Comparison of ENCODE assay signal across 14 cellular contexts in genomic region chr15:42194502-42194901, GRCh38. TPM values are rescaled to one million over a fixed set of nuclear protein-coding genes. Genes with fewer than 3 reads are reported as not detected.
DNase-seq lines count a peak whose midpoint lies in the region; ATAC-seq, FAIRE-seq and TF ChIP-seq lines count a peak whose summit lies in the region.
"Had no signal": no experiment of that assay in that cellular context is flagged by ENCODE, and none has a peak within 500 bp of the region (broad histone marks: within the 10 kb centered on the region; RNA-seq: fewer than 3 reads in every experiment).

No MANE protein-coding gene starts in this region.

- POLR2A ChIA-PET in A549 (lab: Yijun Ruan, JAX) (no interaction called here), RWPE1 (lab: Yijun Ruan, JAX; ENCODE audit: low non-redundant PET) (no interaction called here)

- ATAC-seq in A549, result peak; percentile 47 to 66; a peak in 4 of 6 replicates
- ATAC-seq in HG03025 (IDR thresholded peaks at IDR 0.05; ENCODE audit: low FRiP score, unreplicated experiment), result no peak

- DNase-seq in A549 (ENCODE audit: low read depth in 1 of 2, low spot score in 1 of 2), result peak in 1 of 2 experiments; percentile 53
- peak; percentile 32 for DNase-seq in GM23248
- peak; percentile 38 for DNase-seq in RWPE1 (ENCODE audit: low spot score)
- DNase-seq in fibroblast of the aortic adventitia (ENCODE audit: low read depth), result peak; percentile 4
- DNase-seq in head of caudate nucleus, result no peak
- no peak for DNase-seq in hepatic stellate cell (ENCODE audit: low spot score)
- DNase-seq in T-helper 1 cell, result no peak
- DNase-seq: activated naive CD4-positive, alpha-beta T cell treated with anti-CD3 and anti-CD28 coated beads, Interleukin-2, amount 50 U/mL, for 16 hours; Karpas-422; NCI-H82 had no signal

- H3K9me3 ChIP-seq in A549, result no peaks in the 10 kb centered on the region
- H3K9me3 ChIP-seq in GM23248 (ENCODE audit: low read depth), result no peaks in the 10 kb centered on the region

- H4K20me1 ChIP-seq in GM23248 (ENCODE audit: insufficient read depth), result no peaks in the 10 kb centered on the region

- H3K79me2 ChIP-seq in GM23248 (ENCODE audit: insufficient read depth), result peaks cover 73% of the 10 kb centered on the region

- TF ChIP-seq CTCF in A549 (IDR thresholded peaks at IDR 0.05), result no peak
- TF ChIP-seq CTCF in RWPE1 (conservative IDR thresholded peaks at IDR 0.05; ENCODE audit: low read depth), result no peak
- TF ChIP-seq CTCF in fibroblast of the aortic adventitia (IDR thresholded peaks at IDR 0.05; ENCODE audit: insufficient read depth, low read length), result no peak

- CTCF ChIA-PET in A549 (lab: Yijun Ruan, JAX), result interaction anchor here (1.0 kb wide), 1 partner anchor 12 kb away, joined by 3 read pairs; no protein-coding TSS in a partner anchor
- CTCF ChIA-PET in RWPE1 (lab: Yijun Ruan, JAX), result no interaction called here

- TF ChIP-seq EP300 in A549 (IDR thresholded peaks at IDR 0.05), result no peak

- in situ Hi-C loops in GM23248 (cut with MboI), result no loop called here

- H3K36me3 ChIP-seq in GM23248 (ENCODE audit: low read depth), result peaks cover 21% of the 10 kb centered on the region

- H3K4me3 ChIP-seq in A549, result no peak overlapping the region
- no peak overlapping the region for H3K4me3 ChIP-seq in GM23248
- H3K4me3 ChIP-seq in fibroblast of the aortic adventitia (ENCODE audit: low read depth, low read length), result no peak overlapping the region

- WGBS in A549 (ENCODE audit: missing lambda C conversion rate), result 58% methylated on average over 5 of the region's 5 CpGs
- WGBS in GM23248 (ENCODE audit: low coverage in 1 of 2, low lambda C conversion rate in 2 of 2, missing lambda C conversion rate in 2 of 2), 2 experiments, result 87 to 88% methylated on average over 5 of the region's 5 CpGs

- TF ChIP-seq RAD21 in A549 (conservative IDR thresholded peaks at IDR 0.05 in 1 of 2, IDR thresholded peaks at IDR 0.05 in 1 of 2), result no peak

- H3K9ac ChIP-seq in GM23248, result no peak overlapping the region

- no peak for FAIRE-seq in A549 (lab: Jason Lieb, UNC)
- FAIRE-seq: endometrium, TTC549 had no signal

- peaks cover 12% of the 10 kb centered on the region; the same call in 1 of the 2 replicates for H3F3A ChIP-seq in GM23248 (ENCODE audit: insufficient read depth)

- H3K27ac ChIP-seq in A549 (no peak overlapping the region), GM23248 (no peak overlapping the region), RWPE1 (no peak overlapping the region)

- H3K4me2 ChIP-seq in A549 (no peak overlapping the region), GM23248 (ENCODE audit: unreplicated experiment) (no peak overlapping the region)

- H3K9me2 ChIP-seq in GM23248 (ENCODE audit: insufficient read depth), result no peaks in the 10 kb centered on the region

- H3K4me1 ChIP-seq in A549 (peaks cover 7% of the 10 kb centered on the region; the same call in 1 of the 3 replicates), GM23248 (ENCODE audit: insufficient read depth) (no peaks in the 10 kb centered on the region)

- intact Hi-C loops in head of caudate nucleus (cut with DNase I), result no loop called here

- no peaks in the 10 kb centered on the region for H3K27me3 ChIP-seq in GM23248 (replicated peaks; ENCODE audit: insufficient read depth)

- no peak overlapping the region for H2AFZ ChIP-seq in GM23248

- TF ChIP-seq POLR2A in A549 (IDR thresholded peaks at IDR 0.05; ENCODE audit: low read length), result no peak

TF ChIP-seq in A549, 52 proteins besides CTCF, POLR2A, EP300 and RAD21:
- no peak for TF ChIP-seq NFE2L2 (conservative IDR thresholded peaks at IDR 0.05; ENCODE audit: low read length)
- peak; percentile 55 to 88; a peak in 3 of 4 replicates for TF ChIP-seq CEBPB (IDR thresholded peaks at IDR 0.05)
- TF ChIP-seq, protein P1, sequence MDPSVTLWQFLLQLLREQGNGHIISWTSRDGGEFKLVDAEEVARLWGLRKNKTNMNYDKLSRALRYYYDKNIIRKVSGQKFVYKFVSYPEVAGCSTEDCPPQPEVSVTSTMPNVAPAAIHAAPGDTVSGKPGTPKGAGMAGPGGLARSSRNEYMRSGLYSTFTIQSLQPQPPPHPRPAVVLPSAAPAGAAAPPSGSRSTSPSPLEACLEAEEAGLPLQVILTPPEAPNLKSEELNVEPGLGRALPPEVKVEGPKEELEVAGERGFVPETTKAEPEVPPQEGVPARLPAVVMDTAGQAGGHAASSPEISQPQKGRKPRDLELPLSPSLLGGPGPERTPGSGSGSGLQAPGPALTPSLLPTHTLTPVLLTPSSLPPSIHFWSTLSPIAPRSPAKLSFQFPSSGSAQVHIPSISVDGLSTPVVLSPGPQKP (IDR thresholded peaks at IDR 0.05; ENCODE audit: low read depth, low read length), result no peak
- no peak for TF ChIP-seq FOSB (CRISPR knock-in tag; IDR thresholded peaks at IDR 0.05)
- TF ChIP-seq JUN (IDR thresholded peaks at IDR 0.05), result no peak
- TF ChIP-seq ZNF302 (CRISPR knock-in tag; IDR thresholded peaks at IDR 0.05), result no peak
- no peak for TF ChIP-seq MAZ (IDR thresholded peaks at IDR 0.05; ENCODE audit: borderline replicate concordance, low read depth, low read length)
- 0 out of 2 replicates have a peak, but pooled peaks have one; percentile 15 for TF ChIP-seq FOSL2 (IDR thresholded peaks at IDR 0.05)
- peak; percentile 70 for TF ChIP-seq FOSL2 (CRISPR knock-in tag; IDR thresholded peaks at IDR 0.05)

RNA-seq across cellular contexts. Expression of gene VPS39, which starts 13.6 kb away (rescaled TPM):
- polyA plus RNA-seq in A549 (2011; rRNA removed) (33.3 and 38.1 TPM in 2 replicates), A549 (2017; fragmentation: RNase III; extraction: RNeasy Plus Mini Kit Qiagen cat#74134 plus additional on column Dnase treatment) (16.7 to 19.5 TPM (median 18.3 TPM) in 3 replicates), GM23248 (2016; fragmentation: Nextera tagmentation; extraction: Ambion mirVana) (33.0 and 33.4 TPM in 2 replicates)
- 16.9 and 20.6 TPM in 2 replicates for polyA plus RNA-seq in A549 (2012; cell fraction: cytosol; rRNA removed)
- polyA plus RNA-seq in A549 (2012; cell fraction: nucleus; rRNA removed), result 51.9 and 65.8 TPM in 2 replicates
- 31.3 and 36.6 TPM in 2 replicates for polyA minus RNA-seq in A549 (2011; rRNA and poly(A)+ RNA removed)
- total RNA-seq in GM23248 (2014; rRNA removed; shearing (Covaris generic)), result 49.3 and 57.8 TPM in 2 replicates
- 61.8 and 174 TPM in 2 replicates for total RNA-seq in fibroblast of the aortic adventitia (ENCODE audit: low replicate concordance)

RNA-seq across cellular contexts. Expression of gene PLA2G4F, which starts 38.1 kb away (rescaled TPM):
- polyA plus RNA-seq in A549 (2011; rRNA removed), result not detected in 2 replicates
- not detected in 2 replicates for polyA plus RNA-seq in A549 (2012; cell fraction: cytosol; rRNA removed)
- not detected in 2 replicates for polyA plus RNA-seq in A549 (2012; cell fraction: nucleus; rRNA removed)
- polyA plus RNA-seq in A549 (2017; fragmentation: RNase III; extraction: RNeasy Plus Mini Kit Qiagen cat#74134 plus additional on column Dnase treatment), result not detected in 3 replicates
- polyA minus RNA-seq in A549 (2011; rRNA and poly(A)+ RNA removed), result not detected in 2 replicates
- not detected in 2 replicates for total RNA-seq in GM23248 (2014; rRNA removed; shearing (Covaris generic))
- not detected in 2 replicates for polyA plus RNA-seq in GM23248 (2016; fragmentation: Nextera tagmentation; extraction: Ambion mirVana)
- total RNA-seq in fibroblast of the aortic adventitia (ENCODE audit: low replicate concordance), result not detected in 2 replicates
- total RNA-seq: temporal lobe had no signal

Comparison
In these comparisons a context has a peak if more than half of its experiments do, and no peak if none do; other contexts are left out.
1. DNase-seq: peak in GM23248 (single experiment), RWPE1 (single experiment) and fibroblast of the aortic adventitia (single experiment); none in head of caudate nucleus (0 of 42), hepatic stellate cell (single experiment) and T-helper 1 cell (0 of 5).